16 cellular contexts compared by ENCODE assay signal in genomic region chr15:70907784-70908471, GRCh38. TPM values are rescaled to one million over a fixed set of nuclear protein-coding genes. Genes with fewer than 3 reads are reported as not detected.
DNase-seq lines count a peak whose midpoint lies in the region; ATAC-seq, FAIRE-seq and TF ChIP-seq lines count a peak whose summit lies in the region.
"Had no signal": no experiment of that assay in that cellular context is flagged by ENCODE, and none has a peak within 500 bp of the region (broad histone marks: within the 10 kb centered on the region; RNA-seq: fewer than 3 reads in every experiment).

No MANE protein-coding gene starts in this region.

- H3K4me2 ChIP-seq in GM12878 (ENCODE audit: control insufficient read depth, insufficient read depth) = no peak overlapping the region

- H3K9me3 Mint-ChIP-seq in activated naive CD8-positive, alpha-beta T cell treated with anti-CD3 and anti-CD28 coated beads for 36 hours = peaks cover 15% of the 10 kb centered on the region

- TF ChIP-seq CTCF in A673 (conservative IDR thresholded peaks at IDR 0.05; ENCODE audit: low read depth, low read length) (peak; percentile 40; the same call in 1 of the 2 replicates), GM12878 (IDR thresholded peaks at IDR 0.05 in 2 of 3, conservative IDR thresholded peaks at IDR 0.05 in 1 of 3; ENCODE audit: control insufficient read depth in 2 of 3, extremely low read depth in 1 of 3, insufficient read depth in 1 of 3, low read depth in 3 of 3, low read length in 3 of 3) (peak in 2 of 3 experiments; percentile 19 to 36; a peak in 1 of 6 replicates), GM10248 (IDR thresholded peaks at IDR 0.05; ENCODE audit: control extremely low read depth, extremely low read depth, low read depth, missing control alignments) (no peak), pancreas (IDR thresholded peaks at IDR 0.05) (no peak)

- H4K20me1 ChIP-seq in GM12878 (ENCODE audit: control insufficient read depth, insufficient read depth) = no peaks in the 10 kb centered on the region

- H3K9ac ChIP-seq in GM12878 (ENCODE audit: control insufficient read depth, insufficient read depth, low read length) = no peak overlapping the region

- in situ Hi-C loops in GM12878 (cut with MboI) = no loop called here

- TF ChIP-seq EP300 in GM12878 (IDR thresholded peaks at IDR 0.05; ENCODE audit: borderline replicate concordance in 1 of 2, control insufficient read depth in 1 of 2, low read depth in 2 of 2, low read length in 2 of 2) = no peak

- H3K4me3 Mint-ChIP-seq in activated naive CD8-positive, alpha-beta T cell treated with anti-CD3 and anti-CD28 coated beads for 36 hours = no peak overlapping the region

- SMC1A ChIA-PET in GM12878 (lab: Charles Lee; ENCODE audit: uncharacterized antibody, unreplicated experiment) = no interaction called here

- H3K27ac ChIP-seq in A673 (ENCODE audit: low read depth, low read length, poor library complexity, severe bottlenecking) (no peak overlapping the region), GM12878 (ENCODE audit: control insufficient read depth, insufficient read depth) (no peak overlapping the region), pancreas (no peak overlapping the region)
- H3K27ac ChIP-seq: adrenal gland, colonic mucosa had no signal

- H3K27me3 ChIP-seq in A673 (replicated peaks; ENCODE audit: insufficient read depth, low read depth, low read length, poor library complexity) = no peaks in the 10 kb centered on the region
- H3K27me3 ChIP-seq in H7 (ENCODE audit: control insufficient read depth, insufficient read depth, low read length) = no peaks in the 10 kb centered on the region
- H3K27me3 ChIP-seq in GM12878 (replicated peaks in 1 of 2; ENCODE audit: control insufficient read depth in 2 of 2, insufficient read depth in 2 of 2, low read length in 1 of 2) = no peaks in the 10 kb centered on the region
- no peaks in the 10 kb centered on the region for H3K27me3 ChIP-seq in pancreas
- H3K27me3 ChIP-seq: adrenal gland, colonic mucosa had no signal

- peaks cover 16% of the 10 kb centered on the region for H3K9me3 ChIP-seq in A673 (ENCODE audit: low read depth, low read length, poor library complexity, severe bottlenecking)
- H3K9me3 ChIP-seq in GM12878 (replicated peaks; ENCODE audit: control insufficient read depth, insufficient read depth, low read length) = peaks cover 10% of the 10 kb centered on the region
- peaks cover 0 to 4% (median 0%) of the 10 kb centered on the region in 4 donors for H3K9me3 ChIP-seq in pancreas

- POLR2A ChIA-PET in A673 (lab: Charles Lee; ENCODE audit: low non-redundant PET) (no interaction called here), GM12878 (lab: Charles Lee) (no interaction called here), GM10248 (lab: Yijun Ruan, JAX) (no interaction called here)

- CTCF ChIA-PET in A673 (lab: Charles Lee) = no interaction called here
- CTCF ChIA-PET in GM12878 (lab: Yijun Ruan, JAX) = no interaction called here
- CTCF ChIA-PET in GM10248 (lab: Yijun Ruan, JAX) = no interaction called here

- H3K27me3 Mint-ChIP-seq in activated naive CD8-positive, alpha-beta T cell treated with anti-CD3 and anti-CD28 coated beads for 36 hours = peaks cover 9% of the 10 kb centered on the region

- BruUV-seq in A673 (replicated peaks; lab: Mats Ljungman, UMichigan) = no TSS peak
- BruUV-seq in GM12878 (replicated peaks; lab: Mats Ljungman, UMichigan) = no TSS peak

- TF ChIP-seq RAD21 in GM12878 (IDR thresholded peaks at IDR 0.05; ENCODE audit: insufficient read depth, low read depth, low read length) = no peak

- RAD21 ChIA-PET in GM12878 (lab: Charles Lee; ENCODE audit: unreplicated experiment) = no interaction called here

- ATAC-seq in GM12878 (no peak), pancreas (no peak)
- ATAC-seq: esophagus mucosa had no signal

- no peak overlapping the region for H3K4me3 ChIP-seq in A673 (ENCODE audit: low read depth, low read length, poor library complexity, severe bottlenecking)
- H3K4me3 ChIP-seq in H7 (ENCODE audit: insufficient read depth, low read depth, low read length) = no peak overlapping the region
- H3K4me3 ChIP-seq in GM12878 = no peak overlapping the region
- H3K4me3 ChIP-seq in pancreas = no peak overlapping the region
- H3K4me3 ChIP-seq: adrenal gland, colonic mucosa, lung had no signal

- FAIRE-seq in GM12878 (lab: Jason Lieb, UNC) (no peak), pancreas (lab: Jason Lieb, UNC) (no peak)
- FAIRE-seq: RCC 7860 had no signal

- WGBS in GM12878 (ENCODE audit: insufficient coverage, insufficient replicate concordance, low lambda C conversion rate, missing lambda C conversion rate) = 65% methylated on average over 5 of the region's 5 CpGs
- WGBS in pancreas, 2 donors = 75 to 84% methylated on average over 5 of the region's 5 CpGs

- peaks cover 6% of the 10 kb centered on the region for H3K36me3 Mint-ChIP-seq in activated naive CD8-positive, alpha-beta T cell treated with anti-CD3 and anti-CD28 coated beads for 36 hours

- DNase-seq in A673 (ENCODE audit: low spot score) = no peak
- peak; percentile 23 for DNase-seq in H7
- DNase-seq in GM12878 (ENCODE audit: low read depth, low spot score) = no peak
- DNase-seq in iPS-NIHi7 (ENCODE audit: extremely low spot score) = peak; percentile 16
- no peak for DNase-seq in GM10248 (ENCODE audit: extremely low spot score)
- no peak for DNase-seq in pancreas
- no peak for DNase-seq in activated CD4-positive, alpha-beta T cell treated with anti-CD3 and anti-CD28 coated beads for 4 hours
- DNase-seq in activated naive CD8-positive, alpha-beta T cell treated with anti-CD3 and anti-CD28 coated beads for 36 hours = no peak
- DNase-seq: adrenal gland, colonic mucosa, NCI-H1694 treated with DMSO at 0.1 percent for 48 hours, NCI-H510A treated with DMSO at 0.1 percent for 48 hours, T-helper 1 cell had no signal

- H3K4me1 ChIP-seq in A673 (ENCODE audit: insufficient read depth, low read length, poor library complexity, severe bottlenecking) (no peaks in the 10 kb centered on the region), GM12878 (ENCODE audit: control insufficient read depth, insufficient read depth, low read length) (no peaks in the 10 kb centered on the region), pancreas (no peaks in the 10 kb centered on the region)
- H3K4me1 ChIP-seq: adrenal gland, colonic mucosa had no signal

- H2AFZ ChIP-seq in GM12878 (ENCODE audit: control insufficient read depth, low read depth, low read length) = no peak overlapping the region

- no peaks in the 10 kb centered on the region for H3K4me1 Mint-ChIP-seq in activated naive CD8-positive, alpha-beta T cell treated with anti-CD3 and anti-CD28 coated beads for 36 hours

- intact Hi-C loops in A673 (cut with micrococcal nuclease; ENCODE audit: unreplicated experiment) (no loop called here), GM12878 (cut with micrococcal nuclease; ENCODE audit: unreplicated experiment) (no loop called here), pancreas (cut with DNase I) (no loop called here)

- H3K36me3 ChIP-seq in A673 (ENCODE audit: insufficient read depth, low read length, poor library complexity, severe bottlenecking) (peaks cover 6% of the 10 kb centered on the region), H7 (replicated peaks; ENCODE audit: control insufficient read depth, insufficient read depth, low read length) (no peaks in the 10 kb centered on the region), GM12878 (ENCODE audit: control insufficient read depth in 2 of 2, insufficient read depth in 2 of 2, low read length in 1 of 2) (peaks cover 0 to 4% of the 10 kb centered on the region in 2 experiments; a peak in 1 of 4 replicates), pancreas (no peaks in the 10 kb centered on the region)
- H3K36me3 ChIP-seq: adrenal gland, colonic mucosa had no signal

- no peak for TF ChIP-seq POLR2A in GM12878 (IDR thresholded peaks at IDR 0.05; ENCODE audit: low read depth, low read length)

- H3K27ac Mint-ChIP-seq in activated naive CD8-positive, alpha-beta T cell treated with anti-CD3 and anti-CD28 coated beads for 36 hours = no peak overlapping the region

- no peaks in the 10 kb centered on the region for H3K79me2 ChIP-seq in GM12878 (ENCODE audit: control insufficient read depth, insufficient read depth, low read length)

RNA-seq across cellular contexts. Expression of gene LRRC49, which starts 15.3 kb away (rescaled TPM):
- total RNA-seq in A673 (2021) (9.2 and 10.9 TPM in 2 replicates), GM12878 (2014; rRNA removed) (3.0 and 5.3 TPM in 2 replicates), GM12878 (2014; rRNA removed; fragmentation: Illumina TruSeq; extraction: Trizol) (3.2 and 4.2 TPM in 2 replicates), GM12878 (2021) (2.9 and 3.7 TPM in 2 replicates), pancreas (1 to 10 TPM; 1.7 to 4.7 (median 3.1) TPM)
- total RNA-seq in H7 (2014; rRNA removed; shearing (Covaris generic)) = 3.9 and 5.6 TPM in 2 replicates
- 34.5 and 36.4 TPM in 2 replicates for total RNA-seq in GM12878 (2013; cell fraction: nucleolus; rRNA removed)
- polyA plus RNA-seq in GM12878 (2011; ENCODE audit: low read depth) = 2.3 TPM
- polyA plus RNA-seq in GM12878 (2011; rRNA removed) (2.6 and 3.8 TPM in 2 replicates), GM12878 (2014; fragmentation: Illumina TruSeq; extraction: Trizol) (2.6 and 3.2 TPM in 2 replicates), GM12878 (2014; fragmentation: Nextera tagmentation; extraction: Ambion mirVana) (1 to 10 TPM; 1.5 to 3.1 TPM), GM12878 (2014; rRNA removed) (1.3 and 1.4 TPM in 2 replicates), GM12878 (2016; fragmentation: Nextera tagmentation; extraction: Ambion mirVana) (1 to 10 TPM; 2.8 to 3.7 TPM), pancreas (1 to 10 TPM; 4.8 to 6.4 TPM)
- polyA plus RNA-seq in GM12878 (2011; cell fraction: cytosol; rRNA removed) = 0.90 and 1.4 TPM in 2 replicates
- 2.5 and 3.2 TPM in 2 replicates for polyA plus RNA-seq in GM12878 (2011; cell fraction: nucleus; rRNA removed)
- 1.2 and 1.7 TPM in 2 replicates for polyA plus RNA-seq in GM12878 (2012)
- polyA minus RNA-seq in GM12878 (2011; rRNA and poly(A)+ RNA removed) = 1.3 and 1.8 TPM in 2 replicates
- not detected in 2 replicates for polyA minus RNA-seq in GM12878 (2011; cell fraction: cytosol; rRNA and poly(A)+ RNA removed)
- 5.0 and 7.6 TPM in 2 replicates for polyA minus RNA-seq in GM12878 (2011; cell fraction: nucleus; rRNA and poly(A)+ RNA removed)
- 1 to 10 TPM in 1 of 2 experiments, under 1 TPM in 1; 0.50 to 1.6 TPM for total RNA-seq in activated naive CD8-positive, alpha-beta T cell treated with anti-CD3 and anti-CD28 coated beads for 36 hours

RNA-seq across cellular contexts. Expression of gene THAP10, which starts 15.7 kb away (rescaled TPM):
- total RNA-seq in A673 (2021) = 6.2 and 6.6 TPM in 2 replicates
- total RNA-seq in H7 (2014; rRNA removed; shearing (Covaris generic)) = 3.5 and 4.8 TPM in 2 replicates
- total RNA-seq in GM12878 (2013; cell fraction: nucleolus; rRNA removed) = 0.20 and 0.25 TPM in 2 replicates
- total RNA-seq in GM12878 (2014; rRNA removed) = 1.3 and 1.4 TPM in 2 replicates
- total RNA-seq in GM12878 (2014; rRNA removed; fragmentation: Illumina TruSeq; extraction: Trizol) = 0.76 and 1.1 TPM in 2 replicates
- total RNA-seq in GM12878 (2021) = 1.5 and 1.9 TPM in 2 replicates
- 0.26 TPM for polyA plus RNA-seq in GM12878 (2011; ENCODE audit: low read depth)
- 0.40 and 0.41 TPM in 2 replicates for polyA plus RNA-seq in GM12878 (2011; rRNA removed)
- 0.27 and 0.43 TPM in 2 replicates for polyA plus RNA-seq in GM12878 (2011; cell fraction: cytosol; rRNA removed)
- polyA plus RNA-seq in GM12878 (2011; cell fraction: nucleus; rRNA removed) = 0.22 and 0.34 TPM in 2 replicates
- 0.35 and 1.3 TPM in 2 replicates for polyA plus RNA-seq in GM12878 (2012)
- polyA plus RNA-seq in GM12878 (2014; fragmentation: Illumina TruSeq; extraction: Trizol) = 1.6 and 2.1 TPM in 2 replicates
- polyA plus RNA-seq in GM12878 (2014; fragmentation: Nextera tagmentation; extraction: Ambion mirVana) = under 1 TPM; 0.35 to 0.39 TPM
- polyA plus RNA-seq in GM12878 (2014; rRNA removed) = 0.91 and 2.2 TPM in 2 replicates
- 1 to 10 TPM; 5.1 to 5.2 TPM for polyA plus RNA-seq in GM12878 (2016; fragmentation: Nextera tagmentation; extraction: Ambion mirVana)
- 0.15 TPM in 2 replicates for polyA minus RNA-seq in GM12878 (2011; rRNA and poly(A)+ RNA removed)
- polyA minus RNA-seq in GM12878 (2011; cell fraction: cytosol; rRNA and poly(A)+ RNA removed) = 0.94 TPM in 1 of 2 replicates, not detected in the other
- 0.24 and 0.38 TPM in 2 replicates for polyA minus RNA-seq in GM12878 (2011; cell fraction: nucleus; rRNA and poly(A)+ RNA removed)
- 1 to 10 TPM in 1 of 6 donors, under 1 TPM in 5; 0.43 to 1.3 (median 0.78) TPM for total RNA-seq in pancreas
- 1 to 10 TPM in 1 of 2 donors, under 1 TPM in 1; 0.87 to 2.6 TPM for polyA plus RNA-seq in pancreas
- under 1 TPM; 0.22 to 0.43 TPM for total RNA-seq in activated naive CD8-positive, alpha-beta T cell treated with anti-CD3 and anti-CD28 coated beads for 36 hours

RNA-seq across cellular contexts. Expression of gene LARP6, which starts 54.0 kb away (rescaled TPM):
- total RNA-seq in A673 (2021) (53.6 and 57.8 TPM in 2 replicates), GM12878 (2014; rRNA removed) (4.4 and 6.9 TPM in 2 replicates), GM12878 (2014; rRNA removed; fragmentation: Illumina TruSeq; extraction: Trizol) (2.1 and 3.0 TPM in 2 replicates), GM12878 (2021) (3.4 and 3.5 TPM in 2 replicates), pancreas (1 to 10 TPM; 5.9 to 9.7 (median 7.6) TPM)
- 22.9 and 25.1 TPM in 2 replicates for total RNA-seq in H7 (2014; rRNA removed; shearing (Covaris generic))
- 3.5 and 4.7 TPM in 2 replicates for total RNA-seq in GM12878 (2013; cell fraction: nucleolus; rRNA removed)
- 1.2 TPM for polyA plus RNA-seq in GM12878 (2011; ENCODE audit: low read depth)
- polyA plus RNA-seq in GM12878 (2011; rRNA removed) (7.9 and 8.9 TPM in 2 replicates), GM12878 (2014; fragmentation: Illumina TruSeq; extraction: Trizol) (2.7 TPM in 2 replicates), GM12878 (2014; fragmentation: Nextera tagmentation; extraction: Ambion mirVana) (1 to 10 TPM in 1 of 2 experiments, under 1 TPM in 1; 0.74 to 1.2 TPM), GM12878 (2014; rRNA removed) (4.7 and 5.7 TPM in 2 replicates), GM12878 (2016; fragmentation: Nextera tagmentation; extraction: Ambion mirVana) (10 to 100 TPM; 13.1 to 14.6 TPM), pancreas (10 to 100 TPM in 1 of 2 donors, 1 to 10 TPM in 1; 9.9 to 10.3 TPM)
- 5.9 TPM in 2 replicates for polyA plus RNA-seq in GM12878 (2011; cell fraction: cytosol; rRNA removed)
- polyA plus RNA-seq in GM12878 (2011; cell fraction: nucleus; rRNA removed) = 3.0 and 3.1 TPM in 2 replicates
- polyA plus RNA-seq in GM12878 (2012) = 3.6 and 4.0 TPM in 2 replicates
- 1.8 and 2.5 TPM in 2 replicates for polyA minus RNA-seq in GM12878 (2011; rRNA and poly(A)+ RNA removed)
- 2.0 TPM in 1 of 2 replicates, not detected in the other for polyA minus RNA-seq in GM12878 (2011; cell fraction: cytosol; rRNA and poly(A)+ RNA removed)
- polyA minus RNA-seq in GM12878 (2011; cell fraction: nucleus; rRNA and poly(A)+ RNA removed) = 1.9 and 2.7 TPM in 2 replicates
- 1 to 10 TPM in 1 of 2 experiments, under 1 TPM in 1; 0.12 to 1.9 TPM for total RNA-seq in activated naive CD8-positive, alpha-beta T cell treated with anti-CD3 and anti-CD28 coated beads for 36 hours

Comparison
In these comparisons a context has a peak if more than half of its experiments do, and no peak if none do; other contexts are left out.
1. DNase-seq: peak in H7 (single experiment) and iPS-NIHi7 (single experiment); none in A673 (single experiment), GM12878 (single experiment), GM10248 (single experiment), pancreas (0 of 6), activated CD4-positive, alpha-beta T cell treated with anti-CD3 and anti-CD28 coated beads for 4 hours (0 of 2) and activated naive CD8-positive, alpha-beta T cell treated with anti-CD3 and anti-CD28 coated beads for 36 hours (single experiment).
2. CTCF ChIP-seq: peak in A673 (single experiment) and GM12878 (2 of 3); none in GM10248 (single experiment) and pancreas (0 of 4).